1 cellular context compared by ENCODE assay signal in the genomic region with DNA sequence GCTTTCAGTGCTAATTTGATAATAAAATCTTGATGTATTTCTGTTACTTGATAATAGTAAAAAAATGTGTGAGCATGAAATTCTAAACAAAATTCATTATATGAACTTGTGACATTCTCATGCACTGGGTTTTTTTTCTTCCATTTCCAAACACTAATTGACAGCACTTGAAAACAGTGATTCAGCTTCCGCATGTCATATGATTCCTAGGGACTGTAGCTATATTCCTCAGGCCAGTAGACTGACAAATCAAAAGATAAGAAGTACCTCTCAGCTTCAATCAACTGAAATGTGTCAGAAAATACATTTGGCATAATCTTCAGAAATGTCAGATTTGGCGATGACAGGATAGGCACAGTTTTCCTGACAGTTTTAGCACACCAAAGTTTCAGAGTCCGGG.
TF ChIP-seq lines count a peak whose summit lies in the region.

No MANE protein-coding gene starts in this region.

TF ChIP-seq in HEK293, 187 proteins besides CTCF, POLR2A, EP300 and RAD21 (continued from another document):
- TF ChIP-seq, protein P1, sequence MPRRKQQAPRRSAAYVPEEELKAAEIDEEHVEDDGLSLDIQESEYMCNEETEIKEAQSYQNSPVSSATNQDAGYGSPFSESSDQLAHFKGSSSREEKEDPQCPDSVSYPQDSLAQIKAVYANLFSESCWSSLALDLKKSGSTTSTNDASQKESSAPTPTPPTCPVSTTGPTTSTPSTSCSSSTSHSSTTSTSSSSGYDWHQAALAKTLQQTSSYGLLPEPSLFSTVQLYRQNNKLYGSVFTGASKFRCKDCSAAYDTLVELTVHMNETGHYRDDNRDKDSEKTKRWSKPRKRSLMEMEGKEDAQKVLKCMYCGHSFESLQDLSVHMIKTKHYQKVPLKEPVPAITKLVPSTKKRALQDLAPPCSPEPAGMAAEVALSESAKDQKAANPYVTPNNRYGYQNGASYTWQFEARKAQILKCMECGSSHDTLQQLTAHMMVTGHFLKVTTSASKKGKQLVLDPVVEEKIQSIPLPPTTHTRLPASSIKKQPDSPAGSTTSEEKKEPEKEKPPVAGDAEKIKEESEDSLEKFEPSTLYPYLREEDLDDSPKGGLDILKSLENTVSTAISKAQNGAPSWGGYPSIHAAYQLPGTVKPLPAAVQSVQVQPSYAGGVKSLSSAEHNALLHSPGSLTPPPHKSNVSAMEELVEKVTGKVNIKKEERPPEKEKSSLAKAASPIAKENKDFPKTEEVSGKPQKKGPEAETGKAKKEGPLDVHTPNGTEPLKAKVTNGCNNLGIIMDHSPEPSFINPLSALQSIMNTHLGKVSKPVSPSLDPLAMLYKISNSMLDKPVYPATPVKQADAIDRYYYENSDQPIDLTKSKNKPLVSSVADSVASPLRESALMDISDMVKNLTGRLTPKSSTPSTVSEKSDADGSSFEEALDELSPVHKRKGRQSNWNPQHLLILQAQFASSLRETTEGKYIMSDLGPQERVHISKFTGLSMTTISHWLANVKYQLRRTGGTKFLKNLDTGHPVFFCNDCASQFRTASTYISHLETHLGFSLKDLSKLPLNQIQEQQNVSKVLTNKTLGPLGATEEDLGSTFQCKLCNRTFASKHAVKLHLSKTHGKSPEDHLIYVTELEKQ (tag by site-specific recombination; IDR thresholded peaks at IDR 0.05; ENCODE audit: borderline replicate concordance), result peak; percentile 46; the same call in 1 of the 2 replicates
- TF ChIP-seq, protein P2, sequence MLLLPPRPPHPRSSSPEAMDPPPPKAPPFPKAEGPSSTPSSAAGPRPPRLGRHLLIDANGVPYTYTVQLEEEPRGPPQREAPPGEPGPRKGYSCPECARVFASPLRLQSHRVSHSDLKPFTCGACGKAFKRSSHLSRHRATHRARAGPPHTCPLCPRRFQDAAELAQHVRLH (tag by site-specific recombination; IDR thresholded peaks at IDR 0.05), result no peak
- TF ChIP-seq, protein P3, sequence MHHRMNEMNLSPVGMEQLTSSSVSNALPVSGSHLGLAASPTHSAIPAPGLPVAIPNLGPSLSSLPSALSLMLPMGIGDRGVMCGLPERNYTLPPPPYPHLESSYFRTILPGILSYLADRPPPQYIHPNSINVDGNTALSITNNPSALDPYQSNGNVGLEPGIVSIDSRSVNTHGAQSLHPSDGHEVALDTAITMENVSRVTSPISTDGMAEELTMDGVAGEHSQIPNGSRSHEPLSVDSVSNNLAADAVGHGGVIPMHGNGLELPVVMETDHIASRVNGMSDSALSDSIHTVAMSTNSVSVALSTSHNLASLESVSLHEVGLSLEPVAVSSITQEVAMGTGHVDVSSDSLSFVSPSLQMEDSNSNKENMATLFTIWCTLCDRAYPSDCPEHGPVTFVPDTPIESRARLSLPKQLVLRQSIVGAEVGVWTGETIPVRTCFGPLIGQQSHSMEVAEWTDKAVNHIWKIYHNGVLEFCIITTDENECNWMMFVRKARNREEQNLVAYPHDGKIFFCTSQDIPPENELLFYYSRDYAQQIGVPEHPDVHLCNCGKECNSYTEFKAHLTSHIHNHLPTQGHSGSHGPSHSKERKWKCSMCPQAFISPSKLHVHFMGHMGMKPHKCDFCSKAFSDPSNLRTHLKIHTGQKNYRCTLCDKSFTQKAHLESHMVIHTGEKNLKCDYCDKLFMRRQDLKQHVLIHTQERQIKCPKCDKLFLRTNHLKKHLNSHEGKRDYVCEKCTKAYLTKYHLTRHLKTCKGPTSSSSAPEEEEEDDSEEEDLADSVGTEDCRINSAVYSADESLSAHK (tag by site-specific recombination; IDR thresholded peaks at IDR 0.05), result no peak
- TF ChIP-seq KLF10 (tag by site-specific recombination; IDR thresholded peaks at IDR 0.05), result 0 out of 2 replicates have a peak, but pooled peaks have one; percentile 29
- no peak for TF ChIP-seq ZNF530 (tag by site-specific recombination; IDR thresholded peaks at IDR 0.05; ENCODE audit: low read depth)
- no peak for TF ChIP-seq KLF16 (tag by site-specific recombination; IDR thresholded peaks at IDR 0.05)
- no peak for TF ChIP-seq ZNF133 (tag by site-specific recombination; IDR thresholded peaks at IDR 0.05)
- peak; percentile 49; the same call in 1 of the 2 replicates for TF ChIP-seq ZNF629 (tag by site-specific recombination; IDR thresholded peaks at IDR 0.05)
- no peak for TF ChIP-seq ZNF48 (tag by site-specific recombination; IDR thresholded peaks at IDR 0.05)
- no peak for TF ChIP-seq IKZF3 (tag by site-specific recombination; IDR thresholded peaks at IDR 0.05)
- no peak for TF ChIP-seq SCRT2 (tag by site-specific recombination; IDR thresholded peaks at IDR 0.05)
- peak; percentile 63 for TF ChIP-seq ZNF366 (tag by site-specific recombination; conservative IDR thresholded peaks at IDR 0.05)
- TF ChIP-seq, protein P4, sequence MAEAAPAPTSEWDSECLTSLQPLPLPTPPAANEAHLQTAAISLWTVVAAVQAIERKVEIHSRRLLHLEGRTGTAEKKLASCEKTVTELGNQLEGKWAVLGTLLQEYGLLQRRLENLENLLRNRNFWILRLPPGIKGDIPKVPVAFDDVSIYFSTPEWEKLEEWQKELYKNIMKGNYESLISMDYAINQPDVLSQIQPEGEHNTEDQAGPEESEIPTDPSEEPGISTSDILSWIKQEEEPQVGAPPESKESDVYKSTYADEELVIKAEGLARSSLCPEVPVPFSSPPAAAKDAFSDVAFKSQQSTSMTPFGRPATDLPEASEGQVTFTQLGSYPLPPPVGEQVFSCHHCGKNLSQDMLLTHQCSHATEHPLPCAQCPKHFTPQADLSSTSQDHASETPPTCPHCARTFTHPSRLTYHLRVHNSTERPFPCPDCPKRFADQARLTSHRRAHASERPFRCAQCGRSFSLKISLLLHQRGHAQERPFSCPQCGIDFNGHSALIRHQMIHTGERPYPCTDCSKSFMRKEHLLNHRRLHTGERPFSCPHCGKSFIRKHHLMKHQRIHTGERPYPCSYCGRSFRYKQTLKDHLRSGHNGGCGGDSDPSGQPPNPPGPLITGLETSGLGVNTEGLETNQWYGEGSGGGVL (tag by site-specific recombination; IDR thresholded peaks at IDR 0.05), result no peak
- 0 out of 2 replicates have a peak, but pooled peaks have one; percentile 55 for TF ChIP-seq ZNF24 (tag by site-specific recombination; IDR thresholded peaks at IDR 0.05)
- no peak for TF ChIP-seq TRIM28 (IDR thresholded peaks at IDR 0.05; ENCODE audit: borderline replicate concordance, low read length)
- TF ChIP-seq, protein P5, sequence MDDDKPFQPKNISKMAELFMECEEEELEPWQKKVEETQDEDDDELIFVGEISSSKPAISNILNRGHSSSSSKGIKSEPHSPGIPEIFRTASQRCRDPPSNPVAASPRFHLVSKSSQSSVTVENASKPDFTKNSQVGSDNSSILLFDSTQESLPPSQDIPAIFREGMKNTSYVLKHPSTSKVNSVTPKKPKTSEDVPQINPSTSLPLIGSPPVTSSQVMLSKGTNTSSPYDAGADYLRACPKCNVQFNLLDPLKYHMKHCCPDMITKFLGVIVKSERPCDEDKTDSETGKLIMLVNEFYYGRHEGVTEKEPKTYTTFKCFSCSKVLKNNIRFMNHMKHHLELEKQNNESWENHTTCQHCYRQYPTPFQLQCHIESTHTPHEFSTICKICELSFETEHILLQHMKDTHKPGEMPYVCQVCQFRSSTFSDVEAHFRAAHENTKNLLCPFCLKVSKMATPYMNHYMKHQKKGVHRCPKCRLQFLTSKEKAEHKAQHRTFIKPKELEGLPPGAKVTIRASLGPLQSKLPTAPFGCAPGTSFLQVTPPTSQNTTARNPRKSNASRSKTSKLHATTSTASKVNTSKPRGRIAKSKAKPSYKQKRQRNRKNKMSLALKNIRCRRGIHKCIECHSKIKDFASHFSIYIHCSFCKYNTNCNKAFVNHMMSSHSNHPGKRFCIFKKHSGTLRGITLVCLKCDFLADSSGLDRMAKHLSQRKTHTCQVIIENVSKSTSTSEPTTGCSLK (tag by site-specific recombination; IDR thresholded peaks at IDR 0.05), result no peak
- TF ChIP-seq, protein P6, sequence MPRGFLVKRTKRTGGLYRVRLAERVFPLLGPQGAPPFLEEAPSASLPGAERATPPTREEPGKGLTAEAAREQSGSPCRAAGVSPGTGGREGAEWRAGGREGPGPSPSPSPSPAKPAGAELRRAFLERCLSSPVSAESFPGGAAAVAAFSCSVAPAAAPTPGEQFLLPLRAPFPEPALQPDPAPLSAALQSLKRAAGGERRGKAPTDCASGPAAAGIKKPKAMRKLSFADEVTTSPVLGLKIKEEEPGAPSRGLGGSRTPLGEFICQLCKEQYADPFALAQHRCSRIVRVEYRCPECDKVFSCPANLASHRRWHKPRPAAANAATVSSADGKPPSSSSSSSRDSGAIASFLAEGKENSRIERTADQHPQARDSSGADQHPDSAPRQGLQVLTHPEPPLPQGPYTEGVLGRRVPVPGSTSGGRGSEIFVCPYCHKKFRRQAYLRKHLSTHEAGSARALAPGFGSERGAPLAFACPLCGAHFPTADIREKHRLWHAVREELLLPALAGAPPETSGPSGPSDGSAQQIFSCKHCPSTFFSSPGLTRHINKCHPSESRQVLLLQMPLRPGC (tag by site-specific recombination; IDR thresholded peaks at IDR 0.05), result peak; percentile 56; the same call in 1 of the 2 replicates
- TF ChIP-seq, protein P7, sequence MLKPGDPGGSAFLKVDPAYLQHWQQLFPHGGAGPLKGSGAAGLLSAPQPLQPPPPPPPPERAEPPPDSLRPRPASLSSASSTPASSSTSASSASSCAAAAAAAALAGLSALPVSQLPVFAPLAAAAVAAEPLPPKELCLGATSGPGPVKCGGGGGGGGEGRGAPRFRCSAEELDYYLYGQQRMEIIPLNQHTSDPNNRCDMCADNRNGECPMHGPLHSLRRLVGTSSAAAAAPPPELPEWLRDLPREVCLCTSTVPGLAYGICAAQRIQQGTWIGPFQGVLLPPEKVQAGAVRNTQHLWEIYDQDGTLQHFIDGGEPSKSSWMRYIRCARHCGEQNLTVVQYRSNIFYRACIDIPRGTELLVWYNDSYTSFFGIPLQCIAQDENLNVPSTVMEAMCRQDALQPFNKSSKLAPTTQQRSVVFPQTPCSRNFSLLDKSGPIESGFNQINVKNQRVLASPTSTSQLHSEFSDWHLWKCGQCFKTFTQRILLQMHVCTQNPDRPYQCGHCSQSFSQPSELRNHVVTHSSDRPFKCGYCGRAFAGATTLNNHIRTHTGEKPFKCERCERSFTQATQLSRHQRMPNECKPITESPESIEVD (tag by site-specific recombination; IDR thresholded peaks at IDR 0.05), result peak; percentile 75
- TF ChIP-seq RBAK (tag by site-specific recombination; IDR thresholded peaks at IDR 0.05), result no peak
- TF ChIP-seq, protein P8, sequence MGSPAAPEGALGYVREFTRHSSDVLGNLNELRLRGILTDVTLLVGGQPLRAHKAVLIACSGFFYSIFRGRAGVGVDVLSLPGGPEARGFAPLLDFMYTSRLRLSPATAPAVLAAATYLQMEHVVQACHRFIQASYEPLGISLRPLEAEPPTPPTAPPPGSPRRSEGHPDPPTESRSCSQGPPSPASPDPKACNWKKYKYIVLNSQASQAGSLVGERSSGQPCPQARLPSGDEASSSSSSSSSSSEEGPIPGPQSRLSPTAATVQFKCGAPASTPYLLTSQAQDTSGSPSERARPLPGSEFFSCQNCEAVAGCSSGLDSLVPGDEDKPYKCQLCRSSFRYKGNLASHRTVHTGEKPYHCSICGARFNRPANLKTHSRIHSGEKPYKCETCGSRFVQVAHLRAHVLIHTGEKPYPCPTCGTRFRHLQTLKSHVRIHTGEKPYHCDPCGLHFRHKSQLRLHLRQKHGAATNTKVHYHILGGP (tag by site-specific recombination; IDR thresholded peaks at IDR 0.05), result no peak
- no peak for TF ChIP-seq MEIS1 (CRISPR knock-in tag; IDR thresholded peaks at IDR 0.05; ENCODE audit: borderline replicate concordance)
- TF ChIP-seq, protein P9, sequence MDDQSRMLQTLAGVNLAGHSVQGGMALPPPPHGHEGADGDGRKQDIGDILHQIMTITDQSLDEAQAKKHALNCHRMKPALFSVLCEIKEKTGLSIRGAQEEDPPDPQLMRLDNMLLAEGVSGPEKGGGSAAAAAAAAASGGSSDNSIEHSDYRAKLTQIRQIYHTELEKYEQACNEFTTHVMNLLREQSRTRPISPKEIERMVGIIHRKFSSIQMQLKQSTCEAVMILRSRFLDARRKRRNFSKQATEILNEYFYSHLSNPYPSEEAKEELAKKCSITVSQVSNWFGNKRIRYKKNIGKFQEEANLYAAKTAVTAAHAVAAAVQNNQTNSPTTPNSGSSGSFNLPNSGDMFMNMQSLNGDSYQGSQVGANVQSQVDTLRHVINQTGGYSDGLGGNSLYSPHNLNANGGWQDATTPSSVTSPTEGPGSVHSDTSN (CRISPR knock-in tag; IDR thresholded peaks at IDR 0.05), result no peak
- no peak for TF ChIP-seq KLF9 (tag by site-specific recombination; IDR thresholded peaks at IDR 0.05; ENCODE audit: low read depth)
